21 cellular contexts compared by ENCODE assay signal in the genomic region with DNA sequence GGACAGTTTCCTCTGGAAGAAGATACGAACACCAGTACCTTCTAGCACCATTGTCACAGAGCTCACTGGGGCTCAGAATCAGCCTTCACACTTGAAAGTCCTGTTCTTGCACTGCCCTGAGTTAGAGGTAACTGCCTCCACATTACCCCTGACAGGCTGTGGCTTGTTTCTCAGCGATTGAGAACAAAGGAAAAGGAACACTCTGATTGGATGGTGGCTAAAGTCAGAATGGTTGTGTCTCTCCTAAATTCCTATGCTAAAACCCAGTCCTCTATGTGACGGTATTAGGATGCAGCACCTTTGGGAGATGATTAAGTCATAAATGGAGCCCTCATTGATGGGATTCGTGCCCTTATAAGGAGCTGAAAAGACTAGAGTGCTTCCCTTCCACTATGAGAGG. TPM values are rescaled to one million over a fixed set of nuclear protein-coding genes. Genes with fewer than 3 reads are reported as not detected.
DNase-seq lines count a peak whose midpoint lies in the region; ATAC-seq, FAIRE-seq and TF ChIP-seq lines count a peak whose summit lies in the region.
"Had no signal": no experiment of that assay in that cellular context is flagged by ENCODE, and none has a peak within 500 bp of the region (broad histone marks: within the 10 kb centered on the region; RNA-seq: fewer than 3 reads in every experiment).

No MANE protein-coding gene starts in this region.

- no peak for TF ChIP-seq CTCF in H1 (IDR thresholded peaks at IDR 0.05; ENCODE audit: control extremely low read depth in 1 of 3, insufficient read depth in 1 of 3, low read depth in 1 of 3, low read length in 3 of 3)
- TF ChIP-seq CTCF in neural crest cell (conservative IDR thresholded peaks at IDR 0.05): no peak
- no peak for TF ChIP-seq CTCF in dorsolateral prefrontal cortex (IDR thresholded peaks at IDR 0.05 in 54 of 56, conservative IDR thresholded peaks at IDR 0.05 in 2 of 56; ENCODE audit: low read depth in 1 of 56, partially characterized antibody in 56 of 56)

- no peak for TF ChIP-seq RAD21 in H1 (IDR thresholded peaks at IDR 0.05 in 1 of 2, conservative IDR thresholded peaks at IDR 0.05 in 1 of 2; ENCODE audit: low read depth in 2 of 2, low read length in 2 of 2)

- no peak overlapping the region for H2AK5ac ChIP-seq in H1 (ENCODE audit: low read depth, low read length)

- POLR2A ChIA-PET in H1 (lab: Charles Lee; ENCODE audit: partially characterized antibody): no interaction called here

- no peak for TF ChIP-seq POLR2A in H1 (IDR thresholded peaks at IDR 0.05; ENCODE audit: control extremely low read depth in 1 of 2, low read depth in 2 of 2, low read length in 2 of 2)

- no peak overlapping the region for H3K56ac ChIP-seq in H1 (replicated peaks; ENCODE audit: insufficient read length, low read depth, low read length)

- H3K4me2 ChIP-seq in H1 (ENCODE audit: insufficient read depth in 1 of 2, low read depth in 2 of 2, low read length in 2 of 2): no peak overlapping the region

- H3K27me3 ChIP-seq in ACC112 (ENCODE audit: insufficient read depth, low read length) (no peaks in the 10 kb centered on the region), HUES6 (ENCODE audit: control insufficient read depth, insufficient read depth, low read length) (no peaks in the 10 kb centered on the region), H1 (replicated peaks in 1 of 4; ENCODE audit: control insufficient read depth in 3 of 4, extremely low read depth in 1 of 4, insufficient read depth in 3 of 4, low read length in 3 of 4) (no peaks in the 10 kb centered on the region), dorsolateral prefrontal cortex (no peaks in the 10 kb centered on the region)
- H3K27me3 ChIP-seq: upper lobe of right lung had no signal

- H4K20me1 ChIP-seq in H1 (replicated peaks in 1 of 2; ENCODE audit: control insufficient read depth in 1 of 2, insufficient read depth in 2 of 2, low read length in 2 of 2): no peaks in the 10 kb centered on the region

- H3K9ac ChIP-seq in HUES6 (ENCODE audit: low read length) (no peak overlapping the region), H1 (replicated peaks in 1 of 4; ENCODE audit: extremely low read depth in 1 of 4, low read depth in 3 of 4, low read length in 3 of 4) (no peak overlapping the region)

- H3K79me2 ChIP-seq in ACC112 (ENCODE audit: control insufficient read depth, insufficient read depth, low read length, unreplicated experiment): no peaks in the 10 kb centered on the region
- no peaks in the 10 kb centered on the region for H3K79me2 ChIP-seq in H1 (ENCODE audit: control insufficient read depth in 1 of 2, insufficient read depth in 2 of 2, low read length in 2 of 2)

- FAIRE-seq in H1 (lab: Jason Lieb, UNC) (no peak), urothelium cell line (lab: Jason Lieb, UNC) (no peak)
- FAIRE-seq: K562, TTC549 had no signal

- TF ChIP-seq EP300 in H1 (IDR thresholded peaks at IDR 0.05; ENCODE audit: borderline replicate concordance in 1 of 2, low read depth in 2 of 2, low read length in 2 of 2): no peak

- H3K4me1 ChIP-seq in ACC112 (ENCODE audit: control insufficient read depth, insufficient read depth, low read length, unreplicated experiment): peaks cover 34% of the 10 kb centered on the region
- peaks cover 17% of the 10 kb centered on the region for H3K4me1 ChIP-seq in HUES6 (ENCODE audit: control insufficient read depth, insufficient read depth, low read length)
- peaks cover 2 to 12% (median 7%) of the 10 kb centered on the region in 4 experiments; a peak in 3 of 7 replicates for H3K4me1 ChIP-seq in H1 (replicated peaks in 1 of 4; ENCODE audit: control insufficient read depth in 3 of 4, insufficient read depth in 4 of 4, low read length in 3 of 4)
- H3K4me1 ChIP-seq: lower lobe of right lung, upper lobe of right lung had no signal

- H3K27ac ChIP-seq in ACC112 (ENCODE audit: low read depth, low read length): peak overlapping the region; percentile 32
- H3K27ac ChIP-seq in HUES6 (ENCODE audit: low read depth, low read length): peak overlapping the region; percentile 82; the same call in 1 of the 2 replicates
- H3K27ac ChIP-seq in H1 (ENCODE audit: low read depth, low read length): no peak overlapping the region
- H3K27ac ChIP-seq in dorsolateral prefrontal cortex: peak overlapping the region in 7 of 59 donors; percentile 0 to 45 (median 28)
- H3K27ac ChIP-seq: lower lobe of right lung, psoas muscle, upper lobe of right lung had no signal

- H3K23ac ChIP-seq in H1 (ENCODE audit: insufficient read length): no peak overlapping the region

- H3K36me3 ChIP-seq in ACC112 (ENCODE audit: insufficient read depth, low read length): peaks cover 37% of the 10 kb centered on the region
- peaks cover 63% of the 10 kb centered on the region for H3K36me3 ChIP-seq in HUES6 (ENCODE audit: control insufficient read depth, insufficient read depth, low read length)
- peaks cover 2 to 43% (median 21%) of the 10 kb centered on the region in 4 experiments for H3K36me3 ChIP-seq in H1 (ENCODE audit: control insufficient read depth in 2 of 4, insufficient read depth in 4 of 4, low read length in 3 of 4)

- WGBS in H1 (ENCODE audit: extremely low coverage in 1 of 2, insufficient coverage in 1 of 2, insufficient read length in 1 of 2, insufficient replicate concordance in 2 of 2, low coverage in 1 of 2, low lambda C conversion rate in 2 of 2, missing lambda C conversion rate in 1 of 2), 2 experiments: 94% methylated on average over 4 of the region's 4 CpGs; no CpG with 5 or more reads in 1 of the 2 experiments

- H2AFZ ChIP-seq in ACC112 (ENCODE audit: low read length, unreplicated experiment) (no peak overlapping the region), H1 (ENCODE audit: low read length) (no peak overlapping the region)

- H3K27ac Mint-ChIP-seq in neural crest cell (ENCODE audit: unreplicated experiment): peak overlapping the region; percentile 32

- H2BK20ac ChIP-seq in H1 (ENCODE audit: low read length): 0 out of 2 replicates have a peak overlapping the region, but pooled peaks have one; percentile 6

- H3K4me3 Mint-ChIP-seq in neural crest cell: no peak overlapping the region
- H3K4me3 Mint-ChIP-seq: CD4-positive, CD25-positive, alpha-beta regulatory T cell; immature natural killer cell; naive B cell had no signal

- peaks cover 14% of the 10 kb centered on the region for H3K4me1 Mint-ChIP-seq in neural crest cell

- H2BK12ac ChIP-seq in H1 (ENCODE audit: low read depth, low read length): 0 out of 2 replicates have a peak overlapping the region, but pooled peaks have one; percentile 5

- H2BK120ac ChIP-seq in H1 (replicated peaks; ENCODE audit: low read depth, low read length): no peak overlapping the region

- H4K5ac ChIP-seq in H1 (ENCODE audit: insufficient read length, low read depth, low read length): no peak overlapping the region

- H3K9me3 Mint-ChIP-seq in neural crest cell: peaks cover 2% of the 10 kb centered on the region
- H3K9me3 Mint-ChIP-seq: CD4-positive, CD25-positive, alpha-beta regulatory T cell; immature natural killer cell had no signal

- no peak overlapping the region for H4K8ac ChIP-seq in H1 (ENCODE audit: extremely low read depth, insufficient read depth, low read length)

- H2BK15ac ChIP-seq in H1 (ENCODE audit: low read length): no peak overlapping the region

- H3K23me2 ChIP-seq in H1 (ENCODE audit: low read depth, low read length): no peaks in the 10 kb centered on the region

- H3K79me1 ChIP-seq in H1 (ENCODE audit: low read depth, low read length): no peaks in the 10 kb centered on the region; the same call in 1 of the 2 replicates

- H3K4me3 ChIP-seq in ACC112 (ENCODE audit: low read depth, low read length) (no peak overlapping the region), HUES6 (ENCODE audit: low read depth, low read length) (no peak overlapping the region), H1 (ENCODE audit: extremely low read depth in 1 of 4, insufficient read depth in 2 of 4, low read depth in 3 of 4, low read length in 4 of 4) (no peak overlapping the region), dorsolateral prefrontal cortex (no peak overlapping the region)
- H3K4me3 ChIP-seq: K562, lower lobe of right lung, psoas muscle, upper lobe of right lung had no signal

- no peak overlapping the region; the same call in 1 of the 2 replicates for H3K18ac ChIP-seq in H1 (ENCODE audit: extremely low read depth, low read length)

- peak overlapping the region; percentile 9; the same call in 1 of the 2 replicates for H2BK5ac ChIP-seq in H1 (ENCODE audit: low read depth, low read length)

- intact Hi-C loops in dorsolateral prefrontal cortex (cut with DNase I): no loop called here

- DNase-seq in H1 (ENCODE audit: low read depth in 1 of 2, low spot score in 2 of 2) (peak in 1 of 2 experiments; percentile 29), neural crest cell (ENCODE audit: low read depth, low spot score) (no peak), dorsolateral prefrontal cortex (no peak), NCI-H526 treated with DMSO at 0.1 percent for 48 hours (lab: John Stamatoyannopoulos, UW) (no peak), urothelium cell line (ENCODE audit: low spot score) (no peak)
- DNase-seq: ACHN; activated CD4-positive, alpha-beta T cell treated with anti-CD3 and anti-CD28 coated beads for 48 hours; activated naive CD4-positive, alpha-beta T cell treated with Interleukin-2 at 50 U/mL for 16 hours; CD4-positive, CD25-positive, alpha-beta regulatory T cell; immature natural killer cell; lower lobe of right lung; naive B cell; NCI-H2081; NCI-H510A; psoas muscle; upper lobe of right lung had no signal

- H3K36me3 Mint-ChIP-seq in neural crest cell (ENCODE audit: low read depth): peaks cover 32% of the 10 kb centered on the region

- no peak for ATAC-seq in GM18858 (IDR thresholded peaks at IDR 0.05; ENCODE audit: unreplicated experiment)
- ATAC-seq: K562, psoas muscle, upper lobe of right lung had no signal

- peaks cover 7% of the 10 kb centered on the region for H3K9me3 ChIP-seq in HUES6 (ENCODE audit: control insufficient read depth, insufficient read depth, low read depth, low read length)
- peaks cover 4% of the 10 kb centered on the region in 2 experiments; a peak in 3 of 4 replicates for H3K9me3 ChIP-seq in H1 (ENCODE audit: insufficient read depth in 2 of 2, low read depth in 1 of 2, low read length in 1 of 2)
- H3K9me3 ChIP-seq: lower lobe of right lung, psoas muscle, upper lobe of right lung had no signal

- no peak overlapping the region for H4K91ac ChIP-seq in H1 (replicated peaks; ENCODE audit: insufficient read length, low read length)

- no peak overlapping the region for H3K4ac ChIP-seq in H1 (replicated peaks; ENCODE audit: insufficient read length, low read depth, low read length)

- no peaks in the 10 kb centered on the region for H3K27me3 Mint-ChIP-seq in neural crest cell (ENCODE audit: low read depth)
- H3K27me3 Mint-ChIP-seq: CD4-positive, CD25-positive, alpha-beta regulatory T cell; naive B cell had no signal

- CTCF ChIA-PET in H1 (lab: Charles Lee; ENCODE audit: partially characterized antibody): interaction anchor here (0.9 to 1.9 kb wide), 6 partner anchors 9 to 230 kb away, joined by 3 to 5 read pairs (median 4); no protein-coding TSS in a partner anchor

- no peak overlapping the region for H3K14ac ChIP-seq in H1 (ENCODE audit: insufficient read length)

RNA-seq across cellular contexts. Expression of gene DGKI, which starts 38.8 kb away (rescaled TPM):
- total RNA-seq in H1 (2021; fragmentation: NEBNext Ultra II Directional; extraction: Animal tissue kit (Norgen Biotek cat#: 25700)): 0.71 and 0.84 TPM in 2 replicates
- 0.20 and 0.22 TPM in 2 replicates for polyA plus RNA-seq in H1 (2011; rRNA removed)
- 0.31 TPM for polyA plus RNA-seq in H1 (2011; cell fraction: cytosol; rRNA removed)
- 0.63 TPM for polyA plus RNA-seq in H1 (2011; cell fraction: nucleus; rRNA removed)
- 0.17 to 1.2 TPM (median 0.65 TPM) in 4 replicates for polyA plus RNA-seq in H1 (2012, experiment 1 of 2)
- polyA plus RNA-seq in H1 (2012, experiment 2 of 2): 0.07 TPM
- 0.14 TPM for polyA plus RNA-seq in H1 (2013, experiment 1 of 2)
- polyA plus RNA-seq in H1 (2013, experiment 2 of 2): 0.18 TPM
- 2.0 and 2.3 TPM in 2 replicates for polyA minus RNA-seq in H1 (2011; rRNA and poly(A)+ RNA removed)
- polyA minus RNA-seq in H1 (2011; cell fraction: cytosol; rRNA and poly(A)+ RNA removed): 1.5 TPM
- 3.2 TPM for polyA minus RNA-seq in H1 (2011; cell fraction: nucleus; rRNA and poly(A)+ RNA removed)
- total RNA-seq in neural crest cell (2.2 and 3.3 TPM in 2 replicates), dorsolateral prefrontal cortex (100 to 1,000 TPM in 70 of 120 experiments, 10 to 100 TPM in 50; 46.2 to 154 (median 103) TPM)
- total RNA-seq: CD4-positive, CD25-positive, alpha-beta regulatory T cell had no signal
- polyA plus RNA-seq: CD4-positive, CD25-positive, alpha-beta regulatory T cell; immature natural killer cell had no signal

Comparison
In these comparisons a context has a peak if more than half of its experiments do, and no peak if none do; other contexts are left out.
1. RNA of gene DGKI, which starts 38.8 kb away (total RNA-seq): 46.2 to 154 TPM in dorsolateral prefrontal cortex; 2.2 to 3.3 TPM in neural crest cell and 0.71 to 0.84 TPM in H1; every median in the first group is over 10 times any median in the second.